Comparison of ENCODE assay signal across 8 cellular contexts in the genomic region with DNA sequence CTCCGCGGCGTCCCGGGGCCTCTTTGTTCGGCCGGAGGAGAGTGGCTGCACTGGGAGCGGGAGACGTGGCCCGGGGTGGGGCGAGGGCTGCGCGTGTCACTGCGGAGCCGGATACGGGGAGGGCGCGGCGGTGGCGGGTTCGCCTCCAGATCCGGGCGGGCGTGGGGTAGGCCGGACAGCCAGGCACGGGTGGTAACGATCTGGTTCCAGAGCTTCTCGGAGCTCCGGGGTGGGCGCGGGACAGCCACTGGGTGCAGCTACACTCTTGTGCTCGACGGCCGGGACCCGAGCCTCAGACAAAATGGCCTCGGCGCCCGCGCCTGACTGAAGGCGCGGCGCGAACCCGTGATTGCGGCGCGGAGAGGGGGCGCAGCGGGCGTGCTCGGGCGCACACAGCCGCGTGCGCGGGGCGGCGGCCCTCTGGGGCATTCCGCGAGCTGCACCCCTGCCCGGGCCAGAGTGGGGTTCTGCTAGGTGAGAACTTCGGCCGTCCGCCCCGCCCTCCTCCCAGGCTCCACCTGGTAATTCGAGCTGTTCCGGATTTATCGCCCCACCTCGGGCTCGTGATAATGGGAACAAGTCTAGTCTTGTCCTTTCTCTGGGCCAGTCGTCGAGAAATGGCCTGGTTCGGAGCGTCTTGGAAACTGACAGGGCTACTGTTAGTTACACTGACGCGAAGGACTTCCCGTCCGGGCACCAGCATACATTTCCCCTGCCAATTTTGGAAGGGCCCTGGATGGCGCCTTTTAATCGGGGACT. TPM values are rescaled to one million over a fixed set of nuclear protein-coding genes. Genes with fewer than 3 reads are reported as not detected.
A peak's percentile ranks its signal among the peaks of the same experiment; 100 is the strongest.
DNase-seq lines count a peak whose midpoint lies in the region; ATAC-seq and TF ChIP-seq lines count a peak whose summit lies in the region.

No MANE protein-coding gene starts in this region.

- H3K27ac ChIP-seq in OCI-LY3 (ENCODE audit: low read length) (peak overlapping the region; percentile 79), esophagus squamous epithelium (peak overlapping the region; percentile 97 to 100 (median 99))

- H3K9me3 ChIP-seq in OCI-LY3 (ENCODE audit: insufficient read depth, low read length) (no peaks in the 10 kb centered on the region), esophagus squamous epithelium (no peaks in the 10 kb centered on the region)

- peak in 3 of 4 donors; percentile 60 to 94 (median 72) for TF ChIP-seq POLR2A in esophagus squamous epithelium (IDR thresholded peaks at IDR 0.05)

- H3K36me3 Mint-ChIP-seq in activated T-cell treated with anti-CD3 and anti-CD28 coated beads, Interleukin-2, amount 50 U/mL, for 4 hours (ENCODE audit: insufficient read depth), result peaks cover 14% of the 10 kb centered on the region
- H3K36me3 Mint-ChIP-seq in stimulated activated memory B cell treated with anti-CD40 and anti-IgM and Interleukin-4, amounts not matched to agents 10 μg/mL and 1 μg/mL and 100 μg/mL, for 72 hours, result peaks cover 9% of the 10 kb centered on the region

- H3K9ac ChIP-seq in OCI-LY3 (ENCODE audit: low read length), result peak overlapping the region; percentile 91

- no peaks in the 10 kb centered on the region for H3K27me3 ChIP-seq in OCI-LY3 (ENCODE audit: low read depth, low read length)
- H3K27me3 ChIP-seq in esophagus squamous epithelium, result no peaks in the 10 kb centered on the region

- H3K4me1 Mint-ChIP-seq in activated T-cell treated with anti-CD3 and anti-CD28 coated beads, Interleukin-2, amount 50 U/mL, for 4 hours (ENCODE audit: low read depth), result peaks cover 33% of the 10 kb centered on the region
- H3K4me1 Mint-ChIP-seq in stimulated activated memory B cell treated with anti-CD40 and anti-IgM and Interleukin-4, amounts not matched to agents 10 μg/mL and 1 μg/mL and 100 μg/mL, for 72 hours, result peaks cover 25% of the 10 kb centered on the region

- peak overlapping the region; percentile 98 for H3K27ac Mint-ChIP-seq in stimulated activated memory B cell treated with anti-CD40 and anti-IgM and Interleukin-4, amounts not matched to agents 10 μg/mL and 1 μg/mL and 100 μg/mL, for 72 hours

- H4K20me1 ChIP-seq in OCI-LY3 (ENCODE audit: insufficient read depth, low read length), result peaks cover 35% of the 10 kb centered on the region

- ATAC-seq in GM19467 (IDR thresholded peaks at IDR 0.05; ENCODE audit: unreplicated experiment), result peak; percentile 42
- ATAC-seq in activated T-cell treated with anti-CD3 and anti-CD28 coated beads, Interleukin-2, amount 50 U/mL, for 4 hours, result peak; percentile 50 to 52
- peak; percentile 70 for ATAC-seq in stimulated activated memory B cell treated with anti-CD40 and anti-IgM and Interleukin-4, amounts not matched to agents 10 μg/mL and 1 μg/mL and 100 μg/mL, for 72 hours

- no peaks in the 10 kb centered on the region for H3K9me3 Mint-ChIP-seq in activated T-cell treated with anti-CD3 and anti-CD28 coated beads, Interleukin-2, amount 50 U/mL, for 4 hours
- H3K9me3 Mint-ChIP-seq in stimulated activated memory B cell treated with anti-CD40 and anti-IgM and Interleukin-4, amounts not matched to agents 10 μg/mL and 1 μg/mL and 100 μg/mL, for 72 hours, result no peaks in the 10 kb centered on the region

- no peak for TF ChIP-seq CTCF in OCI-LY3 (IDR thresholded peaks at IDR 0.05; ENCODE audit: low read depth, low read length)
- peak in 3 of 6 experiments; percentile 3 to 16 (median 11) for TF ChIP-seq CTCF in esophagus squamous epithelium (IDR thresholded peaks at IDR 0.05)

- in situ Hi-C loops in Caki2 (cut with HindIII; ENCODE audit: low pct_unique_long_range_greater_than_20kb, low sequenced_read_pairs), result no loop called here

- intact Hi-C loops in esophagus squamous epithelium (cut with DNase I), result no loop called here

- H3K27me3 Mint-ChIP-seq in activated T-cell treated with anti-CD3 and anti-CD28 coated beads, Interleukin-2, amount 50 U/mL, for 4 hours (ENCODE audit: low read depth), result no peaks in the 10 kb centered on the region
- no peaks in the 10 kb centered on the region for H3K27me3 Mint-ChIP-seq in stimulated activated memory B cell treated with anti-CD40 and anti-IgM and Interleukin-4, amounts not matched to agents 10 μg/mL and 1 μg/mL and 100 μg/mL, for 72 hours

- peak overlapping the region; percentile 88 for H3K4me2 ChIP-seq in OCI-LY3 (ENCODE audit: low read length)

- peak overlapping the region; percentile 81 for H3K4me3 ChIP-seq in OCI-LY3 (ENCODE audit: low read length)
- peak overlapping the region; percentile 68 to 97 (median 85) for H3K4me3 ChIP-seq in esophagus squamous epithelium

- H3K4me3 Mint-ChIP-seq in activated T-cell treated with anti-CD3 and anti-CD28 coated beads, Interleukin-2, amount 50 U/mL, for 4 hours, result peak overlapping the region; percentile 94
- H3K4me3 Mint-ChIP-seq in stimulated activated memory B cell treated with anti-CD40 and anti-IgM and Interleukin-4, amounts not matched to agents 10 μg/mL and 1 μg/mL and 100 μg/mL, for 72 hours, result peak overlapping the region; percentile 91

- H3K36me3 ChIP-seq in OCI-LY3 (replicated peaks; ENCODE audit: low read depth, low read length) (peaks cover 24% of the 10 kb centered on the region), esophagus squamous epithelium (peaks cover 0 to 22% (median 8%) of the 10 kb centered on the region in 3 donors)

- peaks cover 51% of the 10 kb centered on the region for H3K79me2 ChIP-seq in OCI-LY3 (ENCODE audit: low read length)

- DNase-seq in Caki2 (ENCODE audit: low read depth) (peak; percentile 92), HS-5 (ENCODE audit: low read depth) (peak; percentile 44), esophagus squamous epithelium (lab: John Stamatoyannopoulos, UW) (peak; percentile 54), myocyte (ENCODE audit: low read depth) (peak; percentile 81)
- DNase-seq in activated T-cell treated with anti-CD3 and anti-CD28 coated beads, Interleukin-2, amount 50 U/mL, for 4 hours, result peak; percentile 53

- 0% methylated on average over 2 to 36 of the region's 79 CpGs for whole genome bisulfite sequencing in esophagus squamous epithelium, 2 donors

- no peak overlapping the region; the same call in 1 of the 2 replicates for H2AFZ ChIP-seq in OCI-LY3 (ENCODE audit: low read depth, low read length)

- H3K4me1 ChIP-seq in OCI-LY3 (ENCODE audit: low read length), result peaks cover 14% of the 10 kb centered on the region
- peaks cover 5 to 51% (median 13%) of the 10 kb centered on the region in 3 donors for H3K4me1 ChIP-seq in esophagus squamous epithelium

RNA-seq across cellular contexts. Expression of a gene that starts 1.0 kb away (rescaled TPM):
- total RNA-seq in Caki2 (2014; rRNA removed; shearing (Covaris generic); ENCODE audit: low replicate concordance), result 6.5 and 38.1 TPM in 2 replicates
- total RNA-seq in activated T-cell treated with anti-CD3 and anti-CD28 coated beads, Interleukin-2, amount 50 U/mL, for 4 hours, result 10 to 100 TPM; 64.2 to 71.1 (median 70.3) TPM
- total RNA-seq in esophagus squamous epithelium (10 to 100 TPM; 30.9 to 73.7 (median 39.8) TPM), myocyte (9.3 and 24.1 TPM in 2 replicates)
- 60.6 TPM for polyA plus RNA-seq in myocyte (2012)

Comparison
In these comparisons a context has a peak if more than half of its experiments do, and no peak if none do; other contexts are left out.
1. Peak in every context shown above with its lines: DNase-seq, ATAC-seq, H3K4me3 ChIP-seq and H3K27ac ChIP-seq.